Comparison of ENCODE assay signal across 8 cellular contexts in the genomic region with DNA sequence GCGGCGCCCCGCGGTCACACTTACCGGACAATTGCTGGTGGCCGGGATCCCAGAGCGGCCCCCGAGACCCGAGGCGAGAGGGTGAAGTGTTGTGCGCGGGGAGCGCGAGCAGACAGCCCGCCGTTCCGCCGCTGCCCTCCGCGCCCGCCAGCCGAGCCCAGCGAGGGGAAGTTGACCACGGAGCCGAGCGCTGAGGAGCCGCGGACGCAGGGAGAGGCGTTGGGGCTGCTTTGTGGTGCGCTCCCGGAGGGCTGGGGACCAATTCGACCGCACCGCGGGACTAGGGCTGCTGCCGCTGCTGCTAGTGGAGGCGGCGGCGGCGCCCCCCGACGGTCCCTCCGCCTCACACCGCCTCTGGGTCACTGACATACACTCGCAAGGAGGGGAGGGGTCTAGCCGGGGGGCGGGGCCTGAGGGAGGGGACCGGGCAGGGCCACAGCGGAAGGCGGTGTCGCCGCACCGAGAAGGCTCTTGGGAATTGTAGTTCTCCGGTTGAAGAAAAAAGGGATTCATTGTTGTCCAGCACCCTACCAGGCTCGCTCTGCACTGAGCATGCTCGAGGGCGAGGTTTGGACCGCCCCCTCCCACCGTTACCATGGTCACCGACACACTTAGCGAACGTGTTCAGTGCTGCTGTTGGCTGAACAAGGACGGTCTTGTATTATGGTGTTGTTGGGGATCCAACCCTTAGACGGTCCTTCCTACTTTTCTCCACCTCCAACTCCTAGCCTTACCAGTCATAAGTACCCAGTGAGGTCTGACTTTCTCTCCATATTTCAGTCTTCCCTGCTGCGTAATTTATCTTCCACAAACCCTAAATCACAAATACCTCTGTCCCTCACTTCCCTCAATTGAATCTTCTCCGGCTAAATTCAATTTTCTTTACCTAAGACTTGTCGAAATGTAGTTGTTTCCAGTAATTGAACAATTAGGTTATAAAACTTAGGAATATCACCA. TPM values are rescaled to one million over a fixed set of nuclear protein-coding genes. Genes with fewer than 3 reads are reported as not detected.
DNase-seq lines count a peak whose midpoint lies in the region; ATAC-seq and TF ChIP-seq lines count a peak whose summit lies in the region.

A gene with protein sequence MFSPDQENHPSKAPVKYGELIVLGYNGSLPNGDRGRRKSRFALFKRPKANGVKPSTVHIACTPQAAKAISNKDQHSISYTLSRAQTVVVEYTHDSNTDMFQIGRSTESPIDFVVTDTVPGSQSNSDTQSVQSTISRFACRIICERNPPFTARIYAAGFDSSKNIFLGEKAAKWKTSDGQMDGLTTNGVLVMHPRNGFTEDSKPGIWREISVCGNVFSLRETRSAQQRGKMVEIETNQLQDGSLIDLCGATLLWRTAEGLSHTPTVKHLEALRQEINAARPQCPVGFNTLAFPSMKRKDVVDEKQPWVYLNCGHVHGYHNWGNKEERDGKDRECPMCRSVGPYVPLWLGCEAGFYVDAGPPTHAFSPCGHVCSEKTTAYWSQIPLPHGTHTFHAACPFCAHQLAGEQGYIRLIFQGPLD (minus strand): TSS at position 364 of the 957 bp plus-strand sequence. CDS start 36,110 bp downstream, outside the sequence.

- peaks cover 37% of the 10 kb centered on the region for H3K4me1 Mint-ChIP-seq in activated B cell treated with CpG ODN at 0.5 μM for 24 hours

- H3K4me3 ChIP-seq in AG10803 (ENCODE audit: low read length): peak within 1 kb of the TSS; percentile 79

- H3K27ac ChIP-seq in caudate nucleus (ENCODE audit: low read depth, low read length): peak within 1 kb of the TSS; percentile 97

- no peaks in the 10 kb centered on the region for H3K27me3 Mint-ChIP-seq in activated B cell treated with CpG ODN at 0.5 μM for 24 hours

- DNase-seq in AG10803 (ENCODE audit: low read depth) (peak; percentile 89), NCI-H345 (lab: John Stamatoyannopoulos, UW) (peak; percentile 96), activated B cell treated with CpG ODN at 0.5 μM for 24 hours (peak; percentile 83), caudate nucleus (lab: John Stamatoyannopoulos, UW) (peak; percentile 83 to 100 (median 98)), iris pigment epithelial cell (ENCODE audit: low read depth) (peak; percentile 99)
- peak; percentile 92 for DNase-seq in stimulated activated CD4-positive, alpha-beta T cell treated with anti-CD3 and anti-CD28 coated beads, Interleukin-12 subunit alpha, Interleukin-12 subunit beta, amount 100 ng/mL, for 4 hours

- H3K36me3 Mint-ChIP-seq in activated B cell treated with CpG ODN at 0.5 μM for 24 hours (ENCODE audit: low read depth): peaks cover 23% of the 10 kb centered on the region

- H3K4me3 Mint-ChIP-seq in activated B cell treated with CpG ODN at 0.5 μM for 24 hours: peak within 1 kb of the TSS; percentile 96

- H3K9me3 Mint-ChIP-seq in activated B cell treated with CpG ODN at 0.5 μM for 24 hours: no peaks in the 10 kb centered on the region

- H3K27ac Mint-ChIP-seq in activated B cell treated with CpG ODN at 0.5 μM for 24 hours: peak within 1 kb of the TSS; percentile 95

- intact Hi-C loops in activated B cell treated with CpG ODN at 0.5 μM for 24 hours (cut with micrococcal nuclease): loop anchor here (1.0 to 5.0 kb wide), 8 partner anchors 34 to 380 kb away; a partner anchor contains a TSS

- POLR2A ChIA-PET in activated B cell treated with CpG ODN at 0.5 μM for 24 hours (lab: Charles Lee): interaction anchor here (1.0 to 3.3 kb wide), 13 partner anchors 8 to 511 kb away, joined by 3 to 46 read pairs (median 4); no protein-coding TSS in a partner anchor

- TF ChIP-seq CTCF in AG10803 (conservative IDR thresholded peaks at IDR 0.05; ENCODE audit: low read length): peak; percentile 7; the same call in 1 of the 2 replicates
- TF ChIP-seq CTCF in activated B cell treated with CpG ODN at 0.5 μM for 24 hours (IDR thresholded peaks at IDR 0.05): no peak

- CTCF ChIA-PET in activated B cell treated with CpG ODN at 0.5 μM for 24 hours (lab: Charles Lee): interaction anchor here (1.0 to 1.6 kb wide), 2 partner anchors 78 to 95 kb away, joined by 3 to 7 read pairs; no protein-coding TSS in a partner anchor

- peak; percentile 88 for ATAC-seq in GM19023 (IDR thresholded peaks at IDR 0.05; ENCODE audit: unreplicated experiment)
- ATAC-seq in HG03280 (IDR thresholded peaks at IDR 0.05; ENCODE audit: unreplicated experiment): peak; percentile 85
- ATAC-seq in activated B cell treated with CpG ODN at 0.5 μM for 24 hours (ENCODE audit: low read depth): peak; percentile 95

RNA-seq across cellular contexts. Expression of the gene that starts here (rescaled TPM):
- 81.4 and 93.1 TPM in 2 replicates for total RNA-seq in activated B cell treated with CpG ODN at 0.5 μM for 24 hours

Comparison
In these comparisons a context has a peak if more than half of its experiments do, and no peak if none do; other contexts are left out.
1. Peak in every context shown above with its lines: DNase-seq, ATAC-seq, H3K4me3 ChIP-seq and H3K27ac ChIP-seq.